ENCODE assay signal across 35 cellular contexts in the genomic region with DNA sequence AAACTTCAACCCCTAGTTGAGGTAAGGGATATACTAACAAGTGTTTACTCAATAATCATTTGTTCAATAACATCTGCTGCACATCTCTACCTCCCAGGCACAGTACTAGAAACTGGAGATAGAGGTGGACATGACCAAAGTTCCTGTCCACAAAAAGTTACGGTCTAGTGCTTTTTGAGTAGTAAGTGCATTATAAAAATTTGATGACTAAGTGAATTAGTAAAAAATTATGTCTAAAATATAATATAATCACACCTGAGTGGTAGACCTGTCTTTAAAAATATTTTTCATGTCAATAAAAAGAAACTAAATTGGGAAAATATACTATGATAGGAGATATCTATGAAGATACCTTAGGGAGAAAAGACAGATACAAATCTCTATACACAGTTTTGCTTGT.
"Had no signal": no experiment of that assay in that cellular context is flagged by ENCODE, and none has a peak within 500 bp of the region (broad histone marks: within the 10 kb centered on the region; RNA-seq: fewer than 3 reads in every experiment).

No MANE protein-coding gene starts in this region.

- H3K9me3 ChIP-seq: MG63 had no signal

- H3K36me3 ChIP-seq: MG63 had no signal

- DNase-seq: MG63, MM.1S, MV-4-11, NCI-H1048, NCI-H1092, NCI-H1092 treated with DMSO at 0.1 percent for 48 hours, NCI-H1105, NCI-H1105 treated with DMSO at 0.1 percent for 48 hours, NCI-H1417, NCI-H1417 treated with DMSO at 0.1 percent for 48 hours, NCI-H1436, NCI-H1436 treated with DMSO at 0.1 percent for 48 hours, NCI-H146, NCI-H1694, NCI-H1694 treated with DMSO at 0.1 percent for 48 hours, NCI-H187, NCI-H187 treated with DMSO at 0.1 percent for 48 hours, NCI-H1930, NCI-H2029, NCI-H2029 treated with DMSO at 0.1 percent for 48 hours, NCI-H2081, NCI-H2081 treated with DMSO at 0.1 percent for 48 hours, NCI-H2107, NCI-H2171, NCI-H2171 treated with DMSO at 0.1 percent for 48 hours, NCI-H2227 treated with DMSO at 0.1 percent for 48 hours, NCI-H226, NCI-H345, NCI-H446, NCI-H446 treated with DMSO at 0.1 percent for 48 hours, NCI-H510A, NCI-H510A treated with DMSO at 0.1 percent for 48 hours, NCI-H524, NCI-H524 treated with DMSO at 0.1 percent for 48 hours, NCI-H526 had no signal

- H3K4me3 ChIP-seq: MG63 had no signal

- H3K27me3 ChIP-seq: MG63 had no signal
